Comparison of ENCODE assay signal across 9 cellular contexts in the genomic region with DNA sequence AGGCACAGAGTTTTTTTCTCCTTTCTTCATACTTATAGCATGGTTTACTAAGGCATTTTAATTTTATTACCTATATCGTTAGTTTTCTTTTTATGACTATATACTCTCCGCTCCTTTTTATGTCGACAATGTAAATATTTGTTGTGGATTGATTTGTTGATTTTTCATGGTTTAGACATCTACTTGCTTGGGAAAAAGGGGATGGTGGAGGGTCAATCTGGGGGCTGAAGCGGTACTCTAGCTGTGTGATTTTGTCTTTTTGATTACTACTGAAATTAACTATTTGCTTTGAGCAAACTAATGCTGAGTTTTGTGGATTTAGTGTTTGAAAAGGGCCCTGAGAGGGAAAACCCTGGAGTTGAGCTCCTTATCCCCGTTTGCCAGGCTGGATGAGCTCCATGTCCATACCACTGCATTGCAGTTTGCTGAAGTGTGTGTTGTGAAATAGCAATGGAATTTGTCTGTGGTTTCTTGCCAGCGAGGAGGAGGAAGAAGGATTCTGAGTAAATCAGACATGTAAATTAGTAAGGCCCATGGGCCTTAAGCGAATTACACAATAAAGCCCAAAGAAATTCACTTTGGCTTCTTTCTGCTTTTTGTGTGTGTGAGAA.
A peak's percentile ranks its signal among the peaks of the same experiment; 100 is the strongest.
DNase-seq lines count a peak whose midpoint lies in the region; ATAC-seq and TF ChIP-seq lines count a peak whose summit lies in the region.
"Had no signal": no experiment of that assay in that cellular context is flagged by ENCODE, and none has a peak within 500 bp of the region (broad histone marks: within the 10 kb centered on the region; RNA-seq: fewer than 3 reads in every experiment).

No MANE protein-coding gene starts in this region.

- H3K4me2 ChIP-seq in Loucy (ENCODE audit: low read depth, low read length, poor library complexity, severe bottlenecking): peak overlapping the region; percentile 84

- intact Hi-C loops in breast epithelium (cut with DNase I; ENCODE audit: low total_unique reads): no loop called here

- no peak for TF ChIP-seq POLR2A in breast epithelium (IDR thresholded peaks at IDR 0.05)

- peak overlapping the region; percentile 69 for H3K9ac ChIP-seq in Loucy (ENCODE audit: low read depth, low read length, poor library complexity, severe bottlenecking)

- no peaks in the 10 kb centered on the region for H3K9me2 ChIP-seq in Loucy (replicated peaks; ENCODE audit: low read depth, low read length)

- H4K20me1 ChIP-seq in Loucy (ENCODE audit: insufficient read depth, low read length, poor library complexity, severe bottlenecking): no peaks in the 10 kb centered on the region

- H2AFZ ChIP-seq in Loucy (ENCODE audit: low read length): no peak overlapping the region

- DNase-seq in AG20443 (ENCODE audit: low spot score): peak; percentile 77
- peak in 1 of 2 donors; percentile 78 for DNase-seq in breast epithelium (ENCODE audit: low spot score in 2 of 2)
- no peak for DNase-seq in activated effector memory CD4-positive, alpha-beta T cell treated with anti-CD3 and anti-CD28 coated beads, Interleukin-2, amount 50 U/mL, for 16 hours

- H3F3A ChIP-seq in Loucy (ENCODE audit: low read depth): no peaks in the 10 kb centered on the region

- WGBS in mesodermal cell (ENCODE audit: insufficient coverage in 2 of 2), 2 experiments: 23 to 88% methylated on average over 1 to 2 of the region's 7 CpGs

- H3K79me2 ChIP-seq in Loucy (ENCODE audit: insufficient read depth, low read length): peaks cover 91% of the 10 kb centered on the region

- ATAC-seq in GM18873 (IDR thresholded peaks at IDR 0.05; ENCODE audit: low FRiP score, unreplicated experiment): no peak
- no peak for ATAC-seq in GM18909 (IDR thresholded peaks at IDR 0.05; ENCODE audit: poor library complexity, unreplicated experiment)
- no peak for ATAC-seq in HG03108 (IDR thresholded peaks at IDR 0.05; ENCODE audit: unreplicated experiment)
- ATAC-seq: GM12878 had no signal

- H3K27me3 ChIP-seq in Loucy (ENCODE audit: insufficient read depth, low read length, poor library complexity, severe bottlenecking): no peaks in the 10 kb centered on the region
- no peaks in the 10 kb centered on the region for H3K27me3 ChIP-seq in breast epithelium

- H3K9me3 ChIP-seq in Loucy (ENCODE audit: insufficient read depth, low read depth, low read length) (no peaks in the 10 kb centered on the region), breast epithelium (no peaks in the 10 kb centered on the region), mesodermal cell (ENCODE audit: control insufficient read depth, low read length) (no peaks in the 10 kb centered on the region)

- H3K4me1 ChIP-seq in Loucy (ENCODE audit: insufficient read depth, low read length, poor library complexity, severe bottlenecking): peaks cover 95% of the 10 kb centered on the region
- peaks cover 3 to 11% of the 10 kb centered on the region in 2 donors for H3K4me1 ChIP-seq in breast epithelium
- peaks cover 43% of the 10 kb centered on the region for H3K4me1 ChIP-seq in mesodermal cell (ENCODE audit: control insufficient read depth, insufficient read depth, low read length, poor library complexity, severe bottlenecking)

- H3K4me3 ChIP-seq in Loucy (ENCODE audit: low read length, poor library complexity, severe bottlenecking) (no peak overlapping the region), breast epithelium (no peak overlapping the region), mesodermal cell (ENCODE audit: extremely low read depth, insufficient read depth, low read length, poor library complexity, severe bottlenecking) (no peak overlapping the region)
- H3K4me3 ChIP-seq: GM12878 had no signal

- H3K27ac ChIP-seq in breast epithelium (peak overlapping the region; percentile 84), mesodermal cell (ENCODE audit: low read depth, low read length, severe bottlenecking) (peak overlapping the region; percentile 89)

- TF ChIP-seq CTCF in Loucy (conservative IDR thresholded peaks at IDR 0.05; ENCODE audit: low read length) (no peak), breast epithelium (IDR thresholded peaks at IDR 0.05) (no peak)

- H3K36me3 ChIP-seq in Loucy (ENCODE audit: insufficient read depth, low read length): no peaks in the 10 kb centered on the region
- no peaks in the 10 kb centered on the region for H3K36me3 ChIP-seq in breast epithelium
- H3K36me3 ChIP-seq in mesodermal cell (ENCODE audit: control insufficient read depth, insufficient read depth, low read length): no peaks in the 10 kb centered on the region
